In genomic region chr19:5062195-5062594, GRCh38 we compare ENCODE assay signal across 20 cellular contexts.
A peak's percentile ranks its signal among the peaks of the same experiment; 100 is the strongest.
DNase-seq lines count a peak whose midpoint lies in the region; ATAC-seq, FAIRE-seq and TF ChIP-seq lines count a peak whose summit lies in the region.
"Had no signal": no experiment of that assay in that cellular context is flagged by ENCODE, and none has a peak within 500 bp of the region (broad histone marks: within the 10 kb centered on the region; RNA-seq: fewer than 3 reads in every experiment).

No MANE protein-coding gene starts in this region.

- H3K27me3 ChIP-seq in right cardiac atrium (ENCODE audit: control insufficient read depth, insufficient read depth) (no peaks in the 10 kb centered on the region), astrocyte (ENCODE audit: insufficient read depth, low read length) (no peaks in the 10 kb centered on the region)
- H3K27me3 ChIP-seq: BLaER1 had no signal

- ATAC-seq in right cardiac atrium (peak in 1 of 2 donors; percentile 3), Right ventricle myocardium superior (ENCODE audit: poor library complexity) (no peak), HG02981 (IDR thresholded peaks at IDR 0.05; ENCODE audit: unreplicated experiment) (no peak), HG03175 (IDR thresholded peaks at IDR 0.05; ENCODE audit: unreplicated experiment) (no peak)

- no peak overlapping the region for H3K9ac ChIP-seq in astrocyte (ENCODE audit: low read length)
- H3K9ac ChIP-seq: BLaER1 had no signal

- H3K9me3 Mint-ChIP-seq in astrocyte (ENCODE audit: unreplicated experiment): no peaks in the 10 kb centered on the region
- H3K9me3 Mint-ChIP-seq in neural crest cell: peaks cover 5% of the 10 kb centered on the region

- H3K79me2 ChIP-seq in astrocyte (ENCODE audit: insufficient read depth, low read length): no peaks in the 10 kb centered on the region

- H3K9me3 ChIP-seq in right cardiac atrium (ENCODE audit: control insufficient read depth, low read length) (no peaks in the 10 kb centered on the region), astrocyte (ENCODE audit: insufficient read depth, low read depth, low read length) (no peaks in the 10 kb centered on the region)
- H3K9me3 ChIP-seq: HAP-1 had no signal

- TF ChIP-seq CTCF in astrocyte (IDR thresholded peaks at IDR 0.05; ENCODE audit: insufficient read depth, low read depth, low read length) (no peak), neural crest cell (conservative IDR thresholded peaks at IDR 0.05) (no peak)

- peaks cover 75% of the 10 kb centered on the region for H4K20me1 ChIP-seq in astrocyte (ENCODE audit: insufficient read depth, low read length)

- no peak overlapping the region for H2AFZ ChIP-seq in astrocyte (ENCODE audit: low read depth, low read length)

- no peak overlapping the region for H3K4me2 ChIP-seq in astrocyte (ENCODE audit: low read length)
- H3K4me2 ChIP-seq: BLaER1 had no signal

- 81% methylated on average over 9 of the region's 9 CpGs for WGBS in right cardiac atrium

- H3K4me3 ChIP-seq in right cardiac atrium (ENCODE audit: low read length): no peak overlapping the region
- H3K4me3 ChIP-seq in astrocyte (ENCODE audit: insufficient read depth, low read depth, low read length): no peak overlapping the region
- H3K4me3 ChIP-seq: BLaER1, HAP-1 had no signal

- peak in 2 of 3 donors; percentile 43 to 51 for DNase-seq in right cardiac atrium
- DNase-seq in Right ventricle myocardium superior: no peak
- no peak for DNase-seq in astrocyte (ENCODE audit: low read depth)
- no peak for DNase-seq in neural crest cell (ENCODE audit: low read depth, low spot score)
- no peak for DNase-seq in epidermal melanocyte (ENCODE audit: insufficient read length, low spot score)
- DNase-seq: 8988T; CD4-positive, alpha-beta memory T cell; DMS153; DMS79; GDM1; GOT3 had no signal

- no peaks in the 10 kb centered on the region for H3K27me3 Mint-ChIP-seq in astrocyte (ENCODE audit: low read depth, unreplicated experiment)
- H3K27me3 Mint-ChIP-seq in neural crest cell (ENCODE audit: low read depth): no peaks in the 10 kb centered on the region
- H3K27me3 Mint-ChIP-seq: CD4-positive, alpha-beta memory T cell; IgD-negative memory B cell had no signal

- intact Hi-C loops in right cardiac atrium (cut with DNase I) (no loop called here), Right ventricle myocardium superior (cut with DNase I) (no loop called here)

- peaks cover 3% of the 10 kb centered on the region for H3K4me1 ChIP-seq in right cardiac atrium (ENCODE audit: control insufficient read depth, insufficient read depth, low read length)
- H3K4me1 ChIP-seq in astrocyte (ENCODE audit: insufficient read depth, low read length): peaks cover 13% of the 10 kb centered on the region
- H3K4me1 ChIP-seq: BLaER1, HAP-1 had no signal

- no peak overlapping the region for H3K4me3 Mint-ChIP-seq in astrocyte (ENCODE audit: unreplicated experiment)
- no peak overlapping the region for H3K4me3 Mint-ChIP-seq in neural crest cell
- H3K4me3 Mint-ChIP-seq: CD14-positive monocyte; CD4-positive, alpha-beta memory T cell had no signal

- no peak for FAIRE-seq in astrocyte (lab: Jason Lieb, UNC)
- FAIRE-seq: GM12892, GM18507 had no signal

- H3K36me3 ChIP-seq in astrocyte (ENCODE audit: insufficient read depth, low read length): peaks cover 3% of the 10 kb centered on the region
- H3K36me3 ChIP-seq: HAP-1 had no signal

- no peak overlapping the region for H3K27ac ChIP-seq in right cardiac atrium (ENCODE audit: low read length)
- no peak overlapping the region for H3K27ac ChIP-seq in astrocyte (ENCODE audit: low read depth, low read length)
- H3K27ac ChIP-seq: BLaER1, HL-60 had no signal

- no peaks in the 10 kb centered on the region for H3K4me1 Mint-ChIP-seq in astrocyte (ENCODE audit: low read depth, unreplicated experiment)
- peaks cover 20% of the 10 kb centered on the region for H3K4me1 Mint-ChIP-seq in neural crest cell
- H3K4me1 Mint-ChIP-seq: CD14-positive monocyte had no signal

- peaks cover 32% of the 10 kb centered on the region for H3K36me3 Mint-ChIP-seq in astrocyte (ENCODE audit: low read depth, unreplicated experiment)
- peaks cover 19% of the 10 kb centered on the region for H3K36me3 Mint-ChIP-seq in neural crest cell (ENCODE audit: low read depth)

- H3K27ac Mint-ChIP-seq in astrocyte (ENCODE audit: unreplicated experiment) (peak overlapping the region; percentile 18), neural crest cell (ENCODE audit: unreplicated experiment) (peak overlapping the region; percentile 90)
- H3K27ac Mint-ChIP-seq: IgD-negative memory B cell had no signal

Comparison
In these comparisons a context has a peak if more than half of its experiments do, and no peak if none do; other contexts are left out.
1. DNase-seq: peak in right cardiac atrium (2 of 3); none in Right ventricle myocardium superior (single experiment), astrocyte (single experiment), neural crest cell (single experiment) and epidermal melanocyte (single experiment).